In genomic region chr10:132124201-132124920, GRCh38 we compare ENCODE assay signal across 1 cellular context.
TF ChIP-seq lines count a peak whose summit lies in the region.

No MANE protein-coding gene starts in this region.

TF ChIP-seq in GM12878, 131 proteins besides CTCF, POLR2A, EP300 and RAD21 (continued from another document):
- TF ChIP-seq, protein P1, sequence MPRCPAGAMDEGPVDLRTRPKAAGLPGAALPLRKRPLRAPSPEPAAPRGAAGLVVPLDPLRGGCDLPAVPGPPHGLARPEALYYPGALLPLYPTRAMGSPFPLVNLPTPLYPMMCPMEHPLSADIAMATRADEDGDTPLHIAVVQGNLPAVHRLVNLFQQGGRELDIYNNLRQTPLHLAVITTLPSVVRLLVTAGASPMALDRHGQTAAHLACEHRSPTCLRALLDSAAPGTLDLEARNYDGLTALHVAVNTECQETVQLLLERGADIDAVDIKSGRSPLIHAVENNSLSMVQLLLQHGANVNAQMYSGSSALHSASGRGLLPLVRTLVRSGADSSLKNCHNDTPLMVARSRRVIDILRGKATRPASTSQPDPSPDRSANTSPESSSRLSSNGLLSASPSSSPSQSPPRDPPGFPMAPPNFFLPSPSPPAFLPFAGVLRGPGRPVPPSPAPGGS (IDR thresholded peaks at IDR 0.05; ENCODE audit: borderline replicate concordance, insufficient read depth, low read depth, low read length, poor library complexity, severe bottlenecking): peak; percentile 69
- TF ChIP-seq MLLT1 (IDR thresholded peaks at IDR 0.05): no peak
- TF ChIP-seq, protein P2, sequence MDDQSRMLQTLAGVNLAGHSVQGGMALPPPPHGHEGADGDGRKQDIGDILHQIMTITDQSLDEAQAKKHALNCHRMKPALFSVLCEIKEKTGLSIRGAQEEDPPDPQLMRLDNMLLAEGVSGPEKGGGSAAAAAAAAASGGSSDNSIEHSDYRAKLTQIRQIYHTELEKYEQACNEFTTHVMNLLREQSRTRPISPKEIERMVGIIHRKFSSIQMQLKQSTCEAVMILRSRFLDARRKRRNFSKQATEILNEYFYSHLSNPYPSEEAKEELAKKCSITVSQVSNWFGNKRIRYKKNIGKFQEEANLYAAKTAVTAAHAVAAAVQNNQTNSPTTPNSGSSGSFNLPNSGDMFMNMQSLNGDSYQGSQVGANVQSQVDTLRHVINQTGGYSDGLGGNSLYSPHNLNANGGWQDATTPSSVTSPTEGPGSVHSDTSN (IDR thresholded peaks at IDR 0.05; ENCODE audit: insufficient replicate concordance, low read depth, low read length): peak; percentile 29
TF ChIP-seq in GM12878: peak in this region for 3.
